Comparison of ENCODE assay signal across 26 cellular contexts in the genomic region with DNA sequence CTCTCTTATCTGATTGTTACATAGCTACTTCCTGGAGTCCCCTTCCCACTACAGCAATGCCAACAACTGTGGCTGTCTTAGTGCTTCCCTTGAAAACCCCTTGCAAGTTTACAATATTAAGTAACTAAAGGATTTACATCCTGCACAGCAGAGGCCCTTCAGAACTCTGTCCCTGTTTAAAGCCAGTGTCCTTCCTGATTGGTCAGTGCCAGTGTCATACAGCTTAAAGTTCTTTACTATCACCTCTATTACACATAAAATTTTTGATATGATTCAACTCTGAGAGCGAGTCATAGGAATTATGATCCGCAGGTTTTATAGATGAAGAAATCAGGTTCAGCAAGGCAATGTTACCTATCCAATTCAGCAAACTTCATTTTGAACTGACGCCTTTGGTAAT.
"Had no signal": no experiment of that assay in that cellular context is flagged by ENCODE, and none has a peak within 500 bp of the region (broad histone marks: within the 10 kb centered on the region; RNA-seq: fewer than 3 reads in every experiment).

No MANE protein-coding gene starts in this region.

- H3K4me3 ChIP-seq: adrenal gland, SJCRH30 had no signal

- ATAC-seq: activated CD8-positive, alpha-beta T cell treated with anti-CD3 and anti-CD28 coated beads, Interleukin-2, amount 10 ng/mL, durations not matched to agents 7 days and 5 days; Right ventricle myocardium inferior; WTC11 had no signal

- DNase-seq: activated CD4-positive, alpha-beta T cell treated with anti-CD3 and anti-CD28 coated beads for 48 hours; activated CD4-positive, alpha-beta T cell treated with anti-CD3 and anti-CD28 coated beads, Interleukin-2, amount 50 U/mL, for 4 hours; activated CD4-positive, CD25-positive, alpha-beta regulatory T cell treated with anti-CD3 and anti-CD28 coated beads, Interleukin-2, amount 50 U/mL, for 72 hours; activated CD8-positive, alpha-beta memory T cell treated with anti-CD3 and anti-CD28 coated beads, Interleukin-2, amount 50 U/mL, for 48 hours; activated CD8-positive, alpha-beta T cell treated with anti-CD3 and anti-CD28 coated beads, Interleukin-2, amount 10 ng/mL, durations not matched to agents 7 days and 5 days; activated naive CD4-positive, alpha-beta T cell treated with anti-CD3 and anti-CD28 coated beads, Interleukin-2, amount 50 U/mL, for 16 hours; activated naive CD8-positive, alpha-beta T cell treated with anti-CD3 and anti-CD28 coated beads, Interleukin-2, amount 10 ng/mL, durations not matched to agents 7 days and 5 days; activated T-cell treated with anti-CD3 and anti-CD28 coated beads, Interleukin-2, amount 50 U/mL, for 1 hour; adrenal gland; caudate nucleus; KG1; NCI-H1048; NCI-H146; NCI-H187 treated with DMSO at 0.1 percent for 48 hours; NCI-H2081 treated with DMSO at 0.1 percent for 48 hours; NCI-H2171; NCI-H345; NCI-H510A; NCI-H526 treated with DMSO at 0.1 percent for 48 hours; NCI-H82; NK-92 treated with Interleukin-12 subunit alpha and Interleukin-12 subunit beta, amount 100 ng/mL, for 24 hours; SJCRH30; SK-N-SH; SW 1271 had no signal

- H3K4me1 ChIP-seq: adrenal gland, SJCRH30 had no signal

- H3K27ac ChIP-seq: adrenal gland, SJCRH30 had no signal

- H3K27me3 ChIP-seq: adrenal gland, SJCRH30 had no signal
